8 cellular contexts compared by ENCODE assay signal in genomic region chr19:37077929-37078716, GRCh38. TPM values are rescaled to one million over a fixed set of nuclear protein-coding genes. Genes with fewer than 3 reads are reported as not detected.
DNase-seq lines count a peak whose midpoint lies in the region; ATAC-seq, FAIRE-seq and TF ChIP-seq lines count a peak whose summit lies in the region.

TSS of gene ZNF420 (plus strand) at chr19:37078433. CDS start at chr19:37089119, 10,686 bp downstream.

- peaks cover 36% of the 10 kb centered on the region for H3K9me3 ChIP-seq in MG63

- H3K4me1 Mint-ChIP-seq in nephron = peaks cover 10% of the 10 kb centered on the region

- ATAC-seq in stimulated activated naive CD8-positive, alpha-beta T cell treated with anti-CD3 and anti-CD28 coated beads, Interleukin-15, Interleukin-2, amounts not matched to agents 100 U/mL and 50 U/mL, for 24 hours = peak; percentile 98

- H3K27ac Mint-ChIP-seq in nephron = peak within 1 kb of the TSS; percentile 92 to 96 (median 96)

- peak; percentile 89 for FAIRE-seq in H54 (lab: Jason Lieb, UNC)

- H3K36me3 ChIP-seq in MG63 = peaks cover 7% of the 10 kb centered on the region; the same call in 1 of the 2 replicates

- peak within 1 kb of the TSS; percentile 96 for H3K4me3 ChIP-seq in MG63

- peak within 1 kb of the TSS; percentile 93 to 98 (median 98) for H3K4me3 Mint-ChIP-seq in nephron

- TF ChIP-seq POLR2A in H54 (IDR thresholded peaks at IDR 0.05; ENCODE audit: low read depth, low read length) = peak; percentile 72; the same call in 1 of the 2 replicates

- peaks cover 64% of the 10 kb centered on the region for H3K9me3 Mint-ChIP-seq in nephron

- no peaks in the 10 kb centered on the region for H3K27me3 ChIP-seq in MG63

- no peaks in the 10 kb centered on the region for H3K27me3 Mint-ChIP-seq in nephron (ENCODE audit: low read depth)

- H3K36me3 Mint-ChIP-seq in nephron (ENCODE audit: low read depth) = peaks cover 68% of the 10 kb centered on the region

- TF ChIP-seq CTCF in nephron (IDR thresholded peaks at IDR 0.05; ENCODE audit: unreplicated experiment in 3 of 3) = no peak

- DNase-seq in ELF-1 (ENCODE audit: low read depth, low spot score) = peak; percentile 98
- DNase-seq in H54 (ENCODE audit: insufficient read length, low spot score) = peak; percentile 91
- peak; percentile 92 for DNase-seq in MG63
- DNase-seq in SHP77 (lab: John Stamatoyannopoulos, UW) = peak; percentile 97 to 98
- DNase-seq in activated effector memory CD4-positive, alpha-beta T cell treated with anti-CD3 and anti-CD28 coated beads, Interleukin-2, amount 50 U/mL, for 16 hours = peak; percentile 95
- DNase-seq in fibroblast of the conjunctiva (ENCODE audit: low read depth) = peak; percentile 87
- DNase-seq in stimulated activated naive CD8-positive, alpha-beta T cell treated with anti-CD3 and anti-CD28 coated beads, Interleukin-15, Interleukin-2, amounts not matched to agents 100 U/mL and 50 U/mL, for 24 hours = peak; percentile 85

RNA-seq across cellular contexts. Expression of gene ZNF420, which starts in this region (rescaled TPM):
- 2.9 and 6.0 TPM in 2 replicates for total RNA-seq in MG63 (2014; rRNA removed; shearing (Covaris generic); ENCODE audit: low replicate concordance)

Comparison
In these comparisons a context has a peak if more than half of its experiments do, and no peak if none do; other contexts are left out.
1. Peak in every context shown above with its lines: DNase-seq, ATAC-seq and H3K4me3 ChIP-seq.